9 cellular contexts compared by ENCODE assay signal in genomic region chr3:141740349-141740748, GRCh38. TPM values are rescaled to one million over a fixed set of nuclear protein-coding genes. Genes with fewer than 3 reads are reported as not detected.
A peak's percentile ranks its signal among the peaks of the same experiment; 100 is the strongest.
DNase-seq lines count a peak whose midpoint lies in the region; FAIRE-seq and TF ChIP-seq lines count a peak whose summit lies in the region.
"Had no signal": no experiment of that assay in that cellular context is flagged by ENCODE, and none has a peak within 500 bp of the region (broad histone marks: within the 10 kb centered on the region; RNA-seq: fewer than 3 reads in every experiment).

No MANE protein-coding gene starts in this region.

- peak overlapping the region; percentile 85; the same call in 1 of the 2 replicates for H3K4me3 ChIP-seq in Karpas-422 (ENCODE audit: low read length)

- H4K20me1 ChIP-seq in Karpas-422 (ENCODE audit: insufficient read depth, low read depth, low read length), result peaks cover 24% of the 10 kb centered on the region

- peaks cover 31% of the 10 kb centered on the region for H3K4me1 ChIP-seq in Karpas-422 (ENCODE audit: low read length)

- no peak overlapping the region for H2AFZ ChIP-seq in Karpas-422 (ENCODE audit: low read length)

- CTCF ChIA-PET in Calu3 (lab: Charles Lee), result interaction anchor here (0.6 to 0.7 kb wide), 3 partner anchors 38 to 370 kb away, joined by 3 to 5 read pairs (median 3); no protein-coding TSS in a partner anchor

- peaks cover 45% of the 10 kb centered on the region for H3K36me3 Mint-ChIP-seq in Calu3 (ENCODE audit: insufficient read depth, unreplicated experiment)
- peaks cover 8% of the 10 kb centered on the region for H3K36me3 Mint-ChIP-seq in chondrocyte (ENCODE audit: low read depth)
- peaks cover 25% of the 10 kb centered on the region for H3K36me3 Mint-ChIP-seq in nephron progenitor cell (ENCODE audit: low read depth)

- H3K9me2 ChIP-seq in Karpas-422 (replicated peaks; ENCODE audit: insufficient read depth, low read length), result no peaks in the 10 kb centered on the region

- TF ChIP-seq CTCF in Calu3 (IDR thresholded peaks at IDR 0.05; ENCODE audit: unreplicated experiment) (no peak), chondrocyte (IDR thresholded peaks at IDR 0.05) (no peak), nephron progenitor cell (IDR thresholded peaks at IDR 0.05) (no peak)

- H3K4me3 Mint-ChIP-seq in Calu3 (ENCODE audit: low read depth, unreplicated experiment) (peak overlapping the region; percentile 95), chondrocyte (ENCODE audit: unreplicated experiment) (peak overlapping the region; percentile 92), nephron progenitor cell (peak overlapping the region; percentile 93)

- intact Hi-C loops in Calu3 (cut with micrococcal nuclease; ENCODE audit: unreplicated experiment), result loop anchor here (10.0 kb wide), 1 partner anchor 534 kb away; no protein-coding TSS in a partner anchor

- H3K79me2 ChIP-seq in Karpas-422 (ENCODE audit: low read length), result peaks cover 70% of the 10 kb centered on the region

- H3K27me3 Mint-ChIP-seq in Calu3 (ENCODE audit: unreplicated experiment) (no peaks in the 10 kb centered on the region), chondrocyte (ENCODE audit: low read depth) (no peaks in the 10 kb centered on the region), nephron progenitor cell (ENCODE audit: low read depth, poor library complexity) (peaks cover 10% of the 10 kb centered on the region)

- H3K36me3 ChIP-seq in Karpas-422 (ENCODE audit: insufficient read depth, low read length), result peaks cover 29% of the 10 kb centered on the region

- peak overlapping the region; percentile 93; the same call in 1 of the 2 replicates for H3K9ac ChIP-seq in Karpas-422 (ENCODE audit: low read length)

- no peak overlapping the region for H3K27ac ChIP-seq in Karpas-422 (ENCODE audit: low read length)

- H3K9me3 ChIP-seq in Karpas-422 (ENCODE audit: low read length), result no peaks in the 10 kb centered on the region

- H3K4me1 Mint-ChIP-seq in Calu3 (ENCODE audit: low read depth, unreplicated experiment), result peaks cover 30% of the 10 kb centered on the region
- H3K4me1 Mint-ChIP-seq in chondrocyte (ENCODE audit: low read depth), result peaks cover 48% of the 10 kb centered on the region
- peaks cover 42% of the 10 kb centered on the region for H3K4me1 Mint-ChIP-seq in nephron progenitor cell

- DNase-seq in Calu3, result no peak
- DNase-seq in Karpas-422, result no peak
- no peak for DNase-seq in chondrocyte (ENCODE audit: low spot score)
- no peak for DNase-seq in nephron progenitor cell
- no peak for DNase-seq in T-helper 1 cell
- no peak for DNase-seq in NCI-H345 (lab: John Stamatoyannopoulos, UW)
- no peak for DNase-seq in GM19239 (ENCODE audit: insufficient read length, low spot score)
- DNase-seq in AML-193 (lab: John Stamatoyannopoulos, UW), result no peak

- H3K27ac Mint-ChIP-seq in Calu3 (ENCODE audit: unreplicated experiment), result no peak overlapping the region
- peak overlapping the region; percentile 46 for H3K27ac Mint-ChIP-seq in chondrocyte (ENCODE audit: unreplicated experiment)
- no peak overlapping the region for H3K27ac Mint-ChIP-seq in nephron progenitor cell

- H3K9me3 Mint-ChIP-seq in Calu3 (ENCODE audit: low read depth, unreplicated experiment) (no peaks in the 10 kb centered on the region), chondrocyte (ENCODE audit: low read depth) (no peaks in the 10 kb centered on the region), nephron progenitor cell (no peaks in the 10 kb centered on the region)

- peak overlapping the region; percentile 93 for H3K4me2 ChIP-seq in Karpas-422 (ENCODE audit: low read depth, low read length, poor library complexity, severe bottlenecking)

- no peak for FAIRE-seq in GM19239 (lab: Jason Lieb, UNC)

- BruUV-seq in Calu3 (replicated peaks; lab: Mats Ljungman, UMichigan), result no TSS peak

- H3K27me3 ChIP-seq in Karpas-422 (ENCODE audit: low read length), result no peaks in the 10 kb centered on the region

RNA-seq across cellular contexts. Expression of gene RNF7, which starts 2.3 kb away (rescaled TPM):
- total RNA-seq in Calu3 (2022) (108 and 113 TPM in 2 replicates), chondrocyte (104 to 105 TPM (median 104 TPM) in 3 replicates)
- total RNA-seq in Karpas-422 (2014; rRNA removed; shearing (Covaris generic); ENCODE audit: low replicate concordance), result 38.5 and 63.9 TPM in 2 replicates

RNA-seq across cellular contexts. Expression of gene GRK7, which starts 22.9 kb away (rescaled TPM):
- total RNA-seq in Calu3 (2022) (not detected in 2 replicates), chondrocyte (not detected in 3 replicates)
- not detected in 2 replicates for total RNA-seq in Karpas-422 (2014; rRNA removed; shearing (Covaris generic); ENCODE audit: low replicate concordance)
- total RNA-seq: RPMI7951 had no signal
